ENCODE assay signal across 8 cellular contexts in genomic region chr2:216632952-216633615, GRCh38. TPM values are rescaled to one million over a fixed set of nuclear protein-coding genes. Genes with fewer than 3 reads are reported as not detected.
DNase-seq lines count a peak whose midpoint lies in the region; ATAC-seq and TF ChIP-seq lines count a peak whose summit lies in the region.

Gene IGFBP2, plus strand, starts transcription at chr2:216633420. Its CDS starts 104 bp downstream, at chr2:216633524.

- peak in 1 of 2 donors; percentile 40 for TF ChIP-seq POLR2A in thyroid gland (IDR thresholded peaks at IDR 0.05)

- ATAC-seq in GM18858 (IDR thresholded peaks at IDR 0.05; ENCODE audit: unreplicated experiment), result no peak

- intact Hi-C loops in thyroid gland (cut with DNase I), result no loop called here

- 1% methylated on average over 47 to 69 of the region's 70 CpGs for WGBS in esophagus, 2 donors
- 0 to 2% methylated on average over 1 to 39 of the region's 70 CpGs for WGBS in thyroid gland, 2 donors

- TF ChIP-seq CTCF in VCaP (conservative IDR thresholded peaks at IDR 0.05) (no peak), thyroid gland (IDR thresholded peaks at IDR 0.05) (no peak)

- H3K9me3 ChIP-seq in MG63 (no peaks in the 10 kb centered on the region), esophagus (ENCODE audit: control insufficient read depth in 2 of 2, insufficient read depth in 1 of 2, low read depth in 1 of 2, low read length in 1 of 2) (no peaks in the 10 kb centered on the region), muscle layer of duodenum (ENCODE audit: control insufficient read depth in 1 of 2, low read length in 2 of 2) (no peaks in the 10 kb centered on the region), thyroid gland (no peaks in the 10 kb centered on the region)

- DNase-seq in DMS79 treated with DMSO at 0.1 percent for 48 hours (lab: John Stamatoyannopoulos, UW) (peak; percentile 48), MG63 (peak; percentile 68), thyroid gland (peak; percentile 25 to 32), OCI-M2 (lab: John Stamatoyannopoulos, UW; ENCODE audit: unreplicated experiment) (no peak)

- H3K4me1 ChIP-seq in esophagus (ENCODE audit: control insufficient read depth in 2 of 2, insufficient read depth in 2 of 2, low read length in 1 of 2) (peaks cover 7 to 8% of the 10 kb centered on the region in 2 donors), muscle layer of duodenum (ENCODE audit: control insufficient read depth in 1 of 2, insufficient read depth in 2 of 2, low read length in 2 of 2) (peaks cover 0 to 23% of the 10 kb centered on the region in 2 donors), thyroid gland (peaks cover 8 to 23% of the 10 kb centered on the region in 2 donors)

- peak within 1 kb of the TSS; percentile 83 for H3K27ac ChIP-seq in VCaP
- H3K27ac ChIP-seq in esophagus (ENCODE audit: low read depth in 2 of 2, low read length in 1 of 2), result peak within 1 kb of the TSS; percentile 24 to 56
- peak within 1 kb of the TSS; percentile 63 for H3K27ac ChIP-seq in muscle layer of duodenum (ENCODE audit: low read length)
- H3K27ac ChIP-seq in thyroid gland, result no peak within 1 kb of the TSS

- no peaks in the 10 kb centered on the region for H3K36me3 ChIP-seq in MG63
- no peaks in the 10 kb centered on the region for H3K36me3 ChIP-seq in esophagus (ENCODE audit: control insufficient read depth in 2 of 2, insufficient read depth in 2 of 2, low read length in 1 of 2)
- no peaks in the 10 kb centered on the region for H3K36me3 ChIP-seq in muscle layer of duodenum (ENCODE audit: control insufficient read depth in 1 of 2, insufficient read depth in 2 of 2, low read length in 2 of 2)
- no peaks in the 10 kb centered on the region for H3K36me3 ChIP-seq in thyroid gland

- H3K27me3 ChIP-seq in MG63, result no peaks in the 10 kb centered on the region
- no peaks in the 10 kb centered on the region for H3K27me3 ChIP-seq in esophagus (ENCODE audit: control insufficient read depth in 1 of 2, insufficient read depth in 2 of 2, low read length in 2 of 2)
- peaks cover 5% of the 10 kb centered on the region for H3K27me3 ChIP-seq in muscle layer of duodenum (ENCODE audit: low read depth, low read length)
- H3K27me3 ChIP-seq in thyroid gland, result no peaks in the 10 kb centered on the region

- H3K4me3 ChIP-seq in MG63, result peak within 1 kb of the TSS; percentile 70
- H3K4me3 ChIP-seq in esophagus (ENCODE audit: low read depth in 1 of 2, low read length in 2 of 2), result peak within 1 kb of the TSS; percentile 78 to 79
- peak within 1 kb of the TSS; percentile 65 to 70 for H3K4me3 ChIP-seq in muscle layer of duodenum (ENCODE audit: low read depth in 1 of 2, low read length in 2 of 2)
- peak within 1 kb of the TSS in 2 of 3 donors; percentile 37 to 47 for H3K4me3 ChIP-seq in thyroid gland (replicated peaks in 1 of 3)

RNA-seq across cellular contexts. Expression of gene IGFBP2, which starts in this region (rescaled TPM):
- 191 and 249 TPM in 2 replicates for total RNA-seq in MG63 (2014; rRNA removed; shearing (Covaris generic); ENCODE audit: low replicate concordance)
- 100 to 1,000 TPM in 1 of 2 donors, 10 to 100 TPM in 1; 93.6 to 138 TPM for polyA plus RNA-seq in esophagus
- 10 to 100 TPM; 26.5 to 45.0 (median 40.0) TPM for total RNA-seq in thyroid gland

Comparison
In these comparisons a context has a peak if more than half of its experiments do, and no peak if none do; other contexts are left out.
1. H3K27ac ChIP-seq: peak in VCaP (single experiment), esophagus (2 of 2) and muscle layer of duodenum (single experiment); none in thyroid gland (0 of 3).
2. Peak in every context shown above with its lines, with median percentiles within 50 percentile points of each other: H3K4me3 ChIP-seq.